In the genomic region with DNA sequence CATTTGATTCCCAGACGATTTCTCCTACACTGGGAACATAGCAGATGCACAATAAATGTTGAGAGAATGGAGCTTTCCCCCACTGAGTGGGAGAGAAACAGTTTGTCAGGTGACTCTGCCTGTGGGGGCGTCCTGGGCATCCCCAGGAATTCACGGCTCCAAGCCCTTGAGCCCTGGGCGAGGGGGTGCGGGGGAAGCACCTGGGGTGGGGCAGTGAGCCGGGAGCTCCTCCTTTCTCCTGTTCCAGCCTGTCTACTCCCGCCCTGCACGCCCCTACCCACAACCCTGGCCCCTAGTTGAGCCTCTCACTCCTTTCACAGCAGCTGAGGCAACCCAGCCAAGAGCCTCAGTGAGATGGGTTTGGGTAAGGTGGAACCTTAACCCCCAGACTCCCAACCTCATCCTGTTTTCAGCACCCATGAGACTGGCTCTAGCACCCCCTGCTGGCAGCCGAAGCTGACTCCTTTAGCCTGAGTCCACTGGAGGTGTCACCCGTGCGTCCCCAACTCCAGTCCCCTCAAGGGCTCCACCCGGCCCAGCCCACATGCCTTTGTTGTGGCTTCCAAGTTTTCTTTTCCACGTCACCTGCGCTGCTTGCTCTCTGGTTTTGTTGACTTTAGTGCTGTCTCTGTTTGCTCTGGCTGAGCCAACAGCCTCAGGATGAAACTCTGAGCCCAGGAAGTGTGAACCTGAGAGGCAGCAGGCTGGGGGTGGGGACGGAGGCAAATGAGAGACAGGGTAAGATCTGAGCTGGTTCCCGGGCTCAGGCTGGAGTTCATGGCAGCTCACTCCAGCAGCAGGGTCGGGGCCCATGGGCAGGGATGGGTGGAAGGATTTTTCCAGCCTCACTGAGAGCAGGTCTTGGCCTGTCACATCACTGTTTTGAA, we compare ENCODE assay signal across 8 cellular contexts. TPM values are rescaled to one million over a fixed set of nuclear protein-coding genes. Genes with fewer than 3 reads are reported as not detected.
DNase-seq lines count a peak whose midpoint lies in the region; ATAC-seq and TF ChIP-seq lines count a peak whose summit lies in the region.

No MANE protein-coding gene starts in this region.

- H3K27me3 Mint-ChIP-seq in activated T-cell treated with anti-CD3 and anti-CD28 coated beads, Interleukin-2, amount 50 U/mL, for 72 hours (ENCODE audit: low read depth): no peaks in the 10 kb centered on the region

- H2AFZ ChIP-seq in OCI-LY3 (ENCODE audit: low read depth, low read length) (peak overlapping the region; percentile 66), osteoblast (ENCODE audit: low read length) (no peak overlapping the region)

- peak overlapping the region; percentile 33 to 80 for H3K4me3 Mint-ChIP-seq in activated T-cell treated with anti-CD3 and anti-CD28 coated beads, Interleukin-2, amount 50 U/mL, for 72 hours

- H3K27me3 ChIP-seq in GM06990 (replicated peaks; ENCODE audit: control insufficient read depth, insufficient read depth, low read length) (peaks cover 2% of the 10 kb centered on the region; the same call in 1 of the 2 replicates), OCI-LY3 (ENCODE audit: low read depth, low read length) (peaks cover 9% of the 10 kb centered on the region), osteoblast (ENCODE audit: insufficient read depth, low read length) (peaks cover 4% of the 10 kb centered on the region), tibial artery (peaks cover 0 to 20% of the 10 kb centered on the region in 2 donors)

- no peak overlapping the region for H3K9ac ChIP-seq in OCI-LY3 (ENCODE audit: low read length)

- ATAC-seq in HG03342 (IDR thresholded peaks at IDR 0.05; ENCODE audit: unreplicated experiment): peak; percentile 83
- peak; percentile 95 to 97 for ATAC-seq in activated T-cell treated with anti-CD3 and anti-CD28 coated beads, Interleukin-2, amount 50 U/mL, for 72 hours (replicated peaks in 1 of 2)
- ATAC-seq in GM19397 (IDR thresholded peaks at IDR 0.05; ENCODE audit: unreplicated experiment): no peak

- H3K9me3 ChIP-seq in OCI-LY3 (ENCODE audit: insufficient read depth, low read length) (no peaks in the 10 kb centered on the region), osteoblast (ENCODE audit: low read depth, low read length) (no peaks in the 10 kb centered on the region), tibial artery (no peaks in the 10 kb centered on the region)

- peak; percentile 92 for TF ChIP-seq CTCF in GM06990 (IDR thresholded peaks at IDR 0.05; ENCODE audit: insufficient read depth, low read length, poor library complexity, severe bottlenecking)
- TF ChIP-seq CTCF in OCI-LY3 (IDR thresholded peaks at IDR 0.05; ENCODE audit: low read depth, low read length): peak; percentile 90
- TF ChIP-seq CTCF in fibroblast of pulmonary artery (IDR thresholded peaks at IDR 0.05; ENCODE audit: low read length, missing control alignments): peak; percentile 83
- TF ChIP-seq CTCF in osteoblast (IDR thresholded peaks at IDR 0.05; ENCODE audit: extremely low read depth, low read depth, low read length): peak; percentile 80
- peak; percentile 77 to 78 for TF ChIP-seq CTCF in tibial artery (IDR thresholded peaks at IDR 0.05)

- H3K27ac ChIP-seq in OCI-LY3 (ENCODE audit: low read length) (no peak overlapping the region), osteoblast (ENCODE audit: low read depth, low read length) (no peak overlapping the region), tibial artery (no peak overlapping the region)

- H4K20me1 ChIP-seq in OCI-LY3 (ENCODE audit: insufficient read depth, low read length): no peaks in the 10 kb centered on the region
- no peaks in the 10 kb centered on the region for H4K20me1 ChIP-seq in osteoblast (ENCODE audit: insufficient read depth, low read length)

- H3K4me1 Mint-ChIP-seq in activated T-cell treated with anti-CD3 and anti-CD28 coated beads, Interleukin-2, amount 50 U/mL, for 72 hours (ENCODE audit: low read depth): peaks cover 51% of the 10 kb centered on the region

- H3K4me3 ChIP-seq in GM06990 (replicated peaks; ENCODE audit: low read depth, low read length) (no peak overlapping the region), OCI-LY3 (ENCODE audit: low read length) (peak overlapping the region; percentile 34), fibroblast of pulmonary artery (replicated peaks; ENCODE audit: low read depth, low read length) (no peak overlapping the region), osteoblast (ENCODE audit: insufficient read depth, low read length) (no peak overlapping the region), tibial artery (no peak overlapping the region)

- intact Hi-C loops in tibial artery (cut with DNase I; ENCODE audit: low total_unique reads): loop anchor here (5.0 kb wide), 1 partner anchor 38 kb away; no protein-coding TSS in a partner anchor

- H3K36me3 ChIP-seq in GM06990 (ENCODE audit: control insufficient read depth, insufficient read depth, low read length) (no peaks in the 10 kb centered on the region), OCI-LY3 (replicated peaks; ENCODE audit: low read depth, low read length) (no peaks in the 10 kb centered on the region), osteoblast (ENCODE audit: insufficient read depth, low read length) (no peaks in the 10 kb centered on the region), tibial artery (no peaks in the 10 kb centered on the region)

- peaks cover 12% of the 10 kb centered on the region for H3K4me1 ChIP-seq in OCI-LY3 (ENCODE audit: low read length)
- H3K4me1 ChIP-seq in osteoblast (ENCODE audit: insufficient read depth, low read length): no peaks in the 10 kb centered on the region
- peaks cover 0 to 14% (median 3%) of the 10 kb centered on the region in 4 donors for H3K4me1 ChIP-seq in tibial artery

- peak overlapping the region; percentile 7 for H3K27ac Mint-ChIP-seq in activated T-cell treated with anti-CD3 and anti-CD28 coated beads, Interleukin-2, amount 50 U/mL, for 72 hours

- H3K36me3 Mint-ChIP-seq in activated T-cell treated with anti-CD3 and anti-CD28 coated beads, Interleukin-2, amount 50 U/mL, for 72 hours (ENCODE audit: insufficient read depth in 2 of 2): no peaks in the 10 kb centered on the region

- H3K79me2 ChIP-seq in OCI-LY3 (ENCODE audit: low read length): no peaks in the 10 kb centered on the region
- no peaks in the 10 kb centered on the region for H3K79me2 ChIP-seq in osteoblast (ENCODE audit: insufficient read depth, low read length)

- peak overlapping the region; percentile 64 for H3K4me2 ChIP-seq in OCI-LY3 (ENCODE audit: low read length)
- H3K4me2 ChIP-seq in osteoblast (ENCODE audit: insufficient read depth, low read length): no peak overlapping the region

- DNase-seq in GM06990 (ENCODE audit: extremely low read depth, insufficient read length) (peak; percentile 36), fibroblast of pulmonary artery (ENCODE audit: low read depth) (peak; percentile 46), osteoblast (ENCODE audit: insufficient read length, low spot score, missing footprints) (peak; percentile 91), tibial artery (peak; percentile 68 to 76)
- DNase-seq in activated T-cell treated with anti-CD3 and anti-CD28 coated beads, Interleukin-2, amount 50 U/mL, for 72 hours: peak; percentile 94 to 95

- no peaks in the 10 kb centered on the region for H3K9me3 Mint-ChIP-seq in activated T-cell treated with anti-CD3 and anti-CD28 coated beads, Interleukin-2, amount 50 U/mL, for 72 hours

RNA-seq across cellular contexts. Expression of a gene that starts 13.0 kb away (rescaled TPM):
- total RNA-seq in activated T-cell treated with anti-CD3 and anti-CD28 coated beads, Interleukin-2, amount 50 U/mL, for 72 hours: not detected
- total RNA-seq in osteoblast: 0.59 TPM in 1 of 2 replicates, not detected in the other

RNA-seq across cellular contexts. Expression of a gene that starts 32.0 kb away (rescaled TPM):
- total RNA-seq in activated T-cell treated with anti-CD3 and anti-CD28 coated beads, Interleukin-2, amount 50 U/mL, for 72 hours: 10 to 100 TPM; 12.0 to 17.8 TPM
- total RNA-seq in osteoblast: 0.72 and 0.88 TPM in 2 replicates

RNA-seq across cellular contexts. Expression of a gene that starts 58.3 kb away (rescaled TPM):
- total RNA-seq in activated T-cell treated with anti-CD3 and anti-CD28 coated beads, Interleukin-2, amount 50 U/mL, for 72 hours: 10 to 100 TPM; 26.1 to 30.1 TPM
- 18.6 and 23.5 TPM in 2 replicates for total RNA-seq in osteoblast

Comparison
In these comparisons a context has a peak if more than half of its experiments do, and no peak if none do; other contexts are left out.
1. DNase-seq: peak in every context shown above with its lines; median percentile 94 in activated T-cell treated with anti-CD3 and anti-CD28 coated beads, Interleukin-2, amount 50 U/mL, for 72 hours; 91 in osteoblast; 72 in tibial artery; 46 in fibroblast of pulmonary artery; 36 in GM06990.